10 cellular contexts compared by ENCODE assay signal in genomic region chr1:223704921-223705878, GRCh38. TPM values are rescaled to one million over a fixed set of nuclear protein-coding genes. Genes with fewer than 3 reads are reported as not detected.
DNase-seq lines count a peak whose midpoint lies in the region; ATAC-seq, FAIRE-seq and TF ChIP-seq lines count a peak whose summit lies in the region.
"Had no signal": no experiment of that assay in that cellular context is flagged by ENCODE, and none has a peak within 500 bp of the region (broad histone marks: within the 10 kb centered on the region; RNA-seq: fewer than 3 reads in every experiment).

No MANE protein-coding gene starts in this region.

- H3K4me1 ChIP-seq in A549 (peaks cover 85% of the 10 kb centered on the region), mammary epithelial cell (ENCODE audit: insufficient read depth, low read length) (peaks cover 71% of the 10 kb centered on the region), HAP-1 (peaks cover 4% of the 10 kb centered on the region)

- no peaks in the 10 kb centered on the region for H3K36me3 Mint-ChIP-seq in mesothelial cell of epicardium
- H3K36me3 Mint-ChIP-seq: CD8-positive, alpha-beta memory T cell had no signal

- H3K4me2 ChIP-seq in A549 (peak overlapping the region; percentile 70), mammary epithelial cell (ENCODE audit: insufficient read depth, low read depth, low read length) (peak overlapping the region; percentile 49)

- H3K9ac ChIP-seq in mammary epithelial cell (ENCODE audit: insufficient read depth, low read length), result no peak overlapping the region

- no peak for TF ChIP-seq POLR2A in A549 (IDR thresholded peaks at IDR 0.05; ENCODE audit: low read length)

- H3K27ac Mint-ChIP-seq in mesothelial cell of epicardium, result peak overlapping the region; percentile 96

- peak overlapping the region; percentile 74 for H2AFZ ChIP-seq in mammary epithelial cell (ENCODE audit: low read depth, low read length)

- H3K4me1 Mint-ChIP-seq in mesothelial cell of epicardium, result peaks cover 57% of the 10 kb centered on the region

- H3K4me3 ChIP-seq in A549 (no peak overlapping the region), mammary epithelial cell (replicated peaks in 1 of 3; ENCODE audit: insufficient read depth in 1 of 3, low read depth in 2 of 3, low read length in 3 of 3) (no peak overlapping the region), HAP-1 (no peak overlapping the region)

- 41% methylated on average over 8 of the region's 8 CpGs for WGBS in A549 (ENCODE audit: missing lambda C conversion rate)
- WGBS in mammary epithelial cell (ENCODE audit: low coverage, missing lambda C conversion rate), result 30% methylated on average over 7 of the region's 8 CpGs

- CTCF ChIA-PET in A549 (lab: Yijun Ruan, JAX) (interaction anchor here (0.8 to 5.7 kb wide), 5 partner anchors 10 to 140 kb away, joined by 3 to 48 read pairs (median 6); partner anchors contain the start of gene TP53BP2), mammary epithelial cell (lab: Charles Lee; ENCODE audit: low non-redundant PET) (no interaction called here)

- H3K9me3 Mint-ChIP-seq in mesothelial cell of epicardium, result no peaks in the 10 kb centered on the region
- H3K9me3 Mint-ChIP-seq: CD8-positive, alpha-beta memory T cell had no signal

- DNase-seq in A549 (ENCODE audit: low read depth in 1 of 2, low spot score in 1 of 2) (peak in 1 of 2 experiments; percentile 61), HTR-8/SVneo (ENCODE audit: insufficient read length, low spot score) (no peak), mammary epithelial cell (no peak), mesothelial cell of epicardium (ENCODE audit: low spot score in 2 of 2, unreplicated experiment in 2 of 2) (no peak), GM13977 (ENCODE audit: low spot score) (no peak), HUDEP-2 (lab: John Stamatoyannopoulos, UW; ENCODE audit: unreplicated experiment in 76 of 76) (no peak), HAP-1 (ENCODE audit: low spot score in 2 of 2) (no peak)
- DNase-seq: CD8-positive, alpha-beta memory T cell; stimulated activated CD4-positive, alpha-beta T cell treated with anti-CD3 and anti-CD28 coated beads, Interleukin-1b, Interleukin-23, amount 100 ng/mL, for 48 hours had no signal

- H3K27me3 ChIP-seq in mammary epithelial cell (ENCODE audit: insufficient read depth, low read length), result no peaks in the 10 kb centered on the region
- H3K27me3 ChIP-seq in HAP-1 (ENCODE audit: low read depth), result no peaks in the 10 kb centered on the region

- H3K36me3 ChIP-seq in mammary epithelial cell (ENCODE audit: insufficient read depth, low read length) (no peaks in the 10 kb centered on the region), HAP-1 (replicated peaks) (no peaks in the 10 kb centered on the region)

- H3K27me3 Mint-ChIP-seq in mesothelial cell of epicardium (ENCODE audit: low read depth), result no peaks in the 10 kb centered on the region

- POLR2A ChIA-PET in A549 (lab: Yijun Ruan, JAX), result interaction anchor here (1.1 to 2.7 kb wide), 2 partner anchors 14 to 16 kb away, joined by 5 to 16 read pairs; no protein-coding TSS in a partner anchor

- H4K20me1 ChIP-seq in mammary epithelial cell (ENCODE audit: insufficient read depth, low read length), result no peaks in the 10 kb centered on the region

- H3K27ac ChIP-seq in A549, result peak overlapping the region; percentile 99
- H3K27ac ChIP-seq in mammary epithelial cell (ENCODE audit: insufficient read depth, low read depth, low read length), result peak overlapping the region; percentile 88

- in situ Hi-C loops in mammary epithelial cell (cut with MboI; ENCODE audit: low sequenced_read_pairs in 2 of 2) (no loop called here), GM13977 (cut with MboI; ENCODE audit: low pct_unique_long_range_greater_than_20kb, low sequenced_read_pairs, unreplicated experiment) (no loop called here), HAP-1 (cut with MboI; ENCODE audit: low sequenced_read_pairs) (no loop called here)

- intact Hi-C loops in mammary epithelial cell (cut with micrococcal nuclease), result loop anchor here (10.0 kb wide), 1 partner anchor 790 kb away; no protein-coding TSS in a partner anchor

- no peaks in the 10 kb centered on the region for H3K79me2 ChIP-seq in mammary epithelial cell (ENCODE audit: insufficient read depth, low read length)

- ATAC-seq in A549, result no peak
- no peak for ATAC-seq in GM21381 (IDR thresholded peaks at IDR 0.05; ENCODE audit: unreplicated experiment)

- no peak for TF ChIP-seq EP300 in A549 (IDR thresholded peaks at IDR 0.05)

- TF ChIP-seq CTCF in A549 (IDR thresholded peaks at IDR 0.05) (no peak), mammary epithelial cell (conservative IDR thresholded peaks at IDR 0.05 in 1 of 2, IDR thresholded peaks at IDR 0.05 in 1 of 2; ENCODE audit: extremely low read depth in 1 of 2, insufficient read depth in 1 of 2, low read depth in 1 of 2, low read length in 2 of 2) (no peak), mesothelial cell of epicardium (IDR thresholded peaks at IDR 0.05; ENCODE audit: unreplicated experiment) (no peak), GM13977 (IDR thresholded peaks at IDR 0.05; ENCODE audit: extremely low read depth, insufficient read depth, missing control alignments) (no peak)

- BruUV-seq in mammary epithelial cell (replicated peaks; lab: Mats Ljungman, UMichigan), result no TSS peak

- FAIRE-seq in A549 (lab: Jason Lieb, UNC) (no peak), HTR-8/SVneo (lab: Jason Lieb, UNC) (peak; percentile 31)

- no peak overlapping the region for H3K4me3 Mint-ChIP-seq in mesothelial cell of epicardium
- H3K4me3 Mint-ChIP-seq: CD8-positive, alpha-beta memory T cell had no signal

- TF ChIP-seq RAD21 in A549 (conservative IDR thresholded peaks at IDR 0.05 in 1 of 2, IDR thresholded peaks at IDR 0.05 in 1 of 2), result no peak

- no peaks in the 10 kb centered on the region for H3K9me3 ChIP-seq in A549
- no peaks in the 10 kb centered on the region for H3K9me3 ChIP-seq in mammary epithelial cell (replicated peaks; ENCODE audit: insufficient read depth, low read length)
- no peaks in the 10 kb centered on the region for H3K9me3 ChIP-seq in HAP-1

- dilution Hi-C loops in mammary epithelial cell (cut with HindIII; ENCODE audit: low sequenced_read_pairs), result loop anchor here (5.0 kb wide), 1 partner anchor 77 kb away; no protein-coding TSS in a partner anchor

TF ChIP-seq in A549, 52 proteins besides CTCF, POLR2A, EP300 and RAD21:
- peak; percentile 25; the same call in 1 of the 2 replicates for TF ChIP-seq MAX (IDR thresholded peaks at IDR 0.05)
- no peak for TF ChIP-seq CBX8 (IDR thresholded peaks at IDR 0.05)
- peak; percentile 30 for TF ChIP-seq MAFK (IDR thresholded peaks at IDR 0.05; ENCODE audit: partially characterized antibody)

RNA-seq across cellular contexts. Expression of gene CAPN2, which starts 7.1 kb away (rescaled TPM):
- polyA plus RNA-seq in A549 (2011; rRNA removed) (199 and 217 TPM in 2 replicates), A549 (2017; fragmentation: RNase III; extraction: RNeasy Plus Mini Kit Qiagen cat#74134 plus additional on column Dnase treatment) (285 to 327 TPM (median 300 TPM) in 3 replicates), mammary epithelial cell (234 TPM)
- 132 and 138 TPM in 2 replicates for polyA plus RNA-seq in A549 (2012; cell fraction: cytosol; rRNA removed)
- polyA plus RNA-seq in A549 (2012; cell fraction: nucleus; rRNA removed), result 115 and 134 TPM in 2 replicates
- polyA minus RNA-seq in A549 (2011; rRNA and poly(A)+ RNA removed), result 153 and 163 TPM in 2 replicates
- total RNA-seq in mammary epithelial cell (100 to 1,000 TPM; 270 to 454 TPM), mesothelial cell of epicardium (136 to 151 TPM (median 146 TPM) in 3 replicates)
- 517 TPM for polyA minus RNA-seq in mammary epithelial cell

RNA-seq across cellular contexts. Expression of gene CAPN8, which starts 39.7 kb away (rescaled TPM):
- polyA plus RNA-seq in A549 (2011; rRNA removed) (1.5 and 2.4 TPM in 2 replicates), A549 (2017; fragmentation: RNase III; extraction: RNeasy Plus Mini Kit Qiagen cat#74134 plus additional on column Dnase treatment) (0.20 to 0.51 TPM (median 0.39 TPM) in 3 replicates), mammary epithelial cell (4.5 TPM)
- 0.13 and 0.25 TPM in 2 replicates for polyA plus RNA-seq in A549 (2012; cell fraction: cytosol; rRNA removed)
- polyA plus RNA-seq in A549 (2012; cell fraction: nucleus; rRNA removed), result 1.5 and 2.3 TPM in 2 replicates
- 0.87 and 1.5 TPM in 2 replicates for polyA minus RNA-seq in A549 (2011; rRNA and poly(A)+ RNA removed)
- total RNA-seq in mammary epithelial cell (1 to 10 TPM; 5.2 to 9.5 TPM), mesothelial cell of epicardium (0.40 to 0.63 TPM in 2 of 3 replicates, not detected in the other)
- 0.78 TPM for polyA minus RNA-seq in mammary epithelial cell
- total RNA-seq: CD8-positive, alpha-beta memory T cell had no signal
- polyA plus RNA-seq: CD8-positive, alpha-beta memory T cell had no signal
